8 cellular contexts compared by ENCODE assay signal in genomic region chr14:93655078-93655750, GRCh38.
A peak's percentile ranks its signal among the peaks of the same experiment; 100 is the strongest.
DNase-seq lines count a peak whose midpoint lies in the region; ATAC-seq, FAIRE-seq and TF ChIP-seq lines count a peak whose summit lies in the region.

No MANE protein-coding gene starts in this region.

- intact Hi-C loops in head of caudate nucleus (cut with DNase I): loop anchor here (2.0 to 5.0 kb wide), 2 partner anchors 136 to 237 kb away; no protein-coding TSS in a partner anchor

- H3K27ac Mint-ChIP-seq in activated naive CD8-positive, alpha-beta T cell treated with anti-CD3 and anti-CD28 coated beads, Interleukin-2, amount 50 U/mL, for 24 hours: no peak overlapping the region
- H3K27ac Mint-ChIP-seq in activated naive CD8-positive, alpha-beta T cell treated with anti-CD3 and anti-CD28 coated beads for 36 hours: no peak overlapping the region

- H3K4me1 Mint-ChIP-seq in activated naive CD8-positive, alpha-beta T cell treated with anti-CD3 and anti-CD28 coated beads, Interleukin-2, amount 50 U/mL, for 24 hours: no peaks in the 10 kb centered on the region
- no peaks in the 10 kb centered on the region for H3K4me1 Mint-ChIP-seq in activated naive CD8-positive, alpha-beta T cell treated with anti-CD3 and anti-CD28 coated beads for 36 hours

- no peak for ATAC-seq in activated naive CD8-positive, alpha-beta T cell treated with anti-CD3 and anti-CD28 coated beads, Interleukin-2, amount 50 U/mL, for 24 hours

- H3K4me3 Mint-ChIP-seq in activated naive CD8-positive, alpha-beta T cell treated with anti-CD3 and anti-CD28 coated beads, Interleukin-2, amount 50 U/mL, for 24 hours: no peak overlapping the region
- H3K4me3 Mint-ChIP-seq in activated naive CD8-positive, alpha-beta T cell treated with anti-CD3 and anti-CD28 coated beads for 36 hours: no peak overlapping the region

- DNase-seq in activated naive CD8-positive, alpha-beta T cell treated with anti-CD3 and anti-CD28 coated beads, Interleukin-2, amount 50 U/mL, for 24 hours: peak; percentile 2
- no peak for DNase-seq in activated naive CD8-positive, alpha-beta T cell treated with anti-CD3 and anti-CD28 coated beads for 36 hours
- peak; percentile 63 for DNase-seq in NB4 (ENCODE audit: low read depth)
- DNase-seq in head of caudate nucleus: peak in 27 of 42 donors; percentile 10 to 86 (median 57)
- DNase-seq in small intestine: peak; percentile 42
- no peak for DNase-seq in T1000 (lab: John Stamatoyannopoulos, UW)
- DNase-seq in activated CD4-positive, alpha-beta T cell treated with anti-CD3 and anti-CD28 coated beads, Interleukin-2, amount 50 U/mL, for 48 hours: no peak

- H3K4me3 ChIP-seq in NB4 (ENCODE audit: low read depth, low read length) (no peak overlapping the region), small intestine (ENCODE audit: low read depth in 1 of 2, low read length in 2 of 2) (no peak overlapping the region)

- no peak overlapping the region for H3K27ac ChIP-seq in small intestine (ENCODE audit: low read depth in 1 of 2, low read length in 1 of 2)

- no peaks in the 10 kb centered on the region for H3K4me1 ChIP-seq in small intestine (ENCODE audit: control insufficient read depth in 2 of 2, insufficient read depth in 1 of 2, low read depth in 1 of 2, low read length in 1 of 2)

- H3K27me3 Mint-ChIP-seq in activated naive CD8-positive, alpha-beta T cell treated with anti-CD3 and anti-CD28 coated beads, Interleukin-2, amount 50 U/mL, for 24 hours: peaks cover 44% of the 10 kb centered on the region
- peaks cover 42% of the 10 kb centered on the region for H3K27me3 Mint-ChIP-seq in activated naive CD8-positive, alpha-beta T cell treated with anti-CD3 and anti-CD28 coated beads for 36 hours

- WGBS in small intestine, 3 donors: 41 to 43% (median 42%) methylated on average over 10 of the region's 10 CpGs

- H3K9me3 Mint-ChIP-seq in activated naive CD8-positive, alpha-beta T cell treated with anti-CD3 and anti-CD28 coated beads, Interleukin-2, amount 50 U/mL, for 24 hours: no peaks in the 10 kb centered on the region
- H3K9me3 Mint-ChIP-seq in activated naive CD8-positive, alpha-beta T cell treated with anti-CD3 and anti-CD28 coated beads for 36 hours: no peaks in the 10 kb centered on the region

- TF ChIP-seq POLR2A in NB4 (IDR thresholded peaks at IDR 0.05; ENCODE audit: extremely low read depth, insufficient read length): no peak

- H3K36me3 ChIP-seq in small intestine (ENCODE audit: control insufficient read depth in 2 of 2, insufficient read depth in 2 of 2, low read length in 2 of 2): no peaks in the 10 kb centered on the region

- no peaks in the 10 kb centered on the region for H3K9me3 ChIP-seq in small intestine (ENCODE audit: control insufficient read depth, low read depth)

- H3K36me3 Mint-ChIP-seq in activated naive CD8-positive, alpha-beta T cell treated with anti-CD3 and anti-CD28 coated beads, Interleukin-2, amount 50 U/mL, for 24 hours (ENCODE audit: low read depth): no peaks in the 10 kb centered on the region
- H3K36me3 Mint-ChIP-seq in activated naive CD8-positive, alpha-beta T cell treated with anti-CD3 and anti-CD28 coated beads for 36 hours: no peaks in the 10 kb centered on the region

- FAIRE-seq in TTC549 (lab: Jason Lieb, UNC) (peak; percentile 50), small intestine (lab: Jason Lieb, UNC) (no peak)

- H3K27me3 ChIP-seq in small intestine (ENCODE audit: control insufficient read depth in 2 of 2, insufficient read depth in 2 of 2, low read length in 2 of 2): no peaks in the 10 kb centered on the region

- TF ChIP-seq CTCF in NB4 (IDR thresholded peaks at IDR 0.05; ENCODE audit: low read depth, low read length): peak; percentile 28

Comparison
In these comparisons a context has a peak if more than half of its experiments do, and no peak if none do; other contexts are left out.
1. DNase-seq: peak in activated naive CD8-positive, alpha-beta T cell treated with anti-CD3 and anti-CD28 coated beads, Interleukin-2, amount 50 U/mL, for 24 hours (single experiment), NB4 (single experiment), head of caudate nucleus (27 of 42) and small intestine (single experiment); none in activated naive CD8-positive, alpha-beta T cell treated with anti-CD3 and anti-CD28 coated beads for 36 hours (single experiment), T1000 (single experiment) and activated CD4-positive, alpha-beta T cell treated with anti-CD3 and anti-CD28 coated beads, Interleukin-2, amount 50 U/mL, for 48 hours (0 of 2).